Comparison of ENCODE assay signal across 21 cellular contexts in genomic region chr7:108375668-108376067, GRCh38.
A peak's percentile ranks its signal among the peaks of the same experiment; 100 is the strongest.
DNase-seq lines count a peak whose midpoint lies in the region; ATAC-seq and TF ChIP-seq lines count a peak whose summit lies in the region.
"Had no signal": no experiment of that assay in that cellular context is flagged by ENCODE, and none has a peak within 500 bp of the region (broad histone marks: within the 10 kb centered on the region; RNA-seq: fewer than 3 reads in every experiment).

No MANE protein-coding gene starts in this region.

- H3K9me3 Mint-ChIP-seq in Caco-2 (ENCODE audit: unreplicated experiment), result no peaks in the 10 kb centered on the region

- no peaks in the 10 kb centered on the region for H3K36me3 ChIP-seq in Caco-2 (ENCODE audit: control insufficient read depth, insufficient read depth, low read length)
- H3K36me3 ChIP-seq: BLaER1 treated with 17β-estradiol and CSF1 and Interleukin-3, amounts not matched to agents 10 nM and 100 nM had no signal

- H3K9me3 ChIP-seq in Caco-2, result no peaks in the 10 kb centered on the region

- no peaks in the 10 kb centered on the region for H3K36me3 Mint-ChIP-seq in Caco-2 (ENCODE audit: insufficient read depth, unreplicated experiment)
- H3K36me3 Mint-ChIP-seq: CD8-positive, alpha-beta memory T cell had no signal

- POLR2A ChIA-PET in Caco-2 (lab: Charles Lee), result no interaction called here

- no peak overlapping the region for H3K4me3 ChIP-seq in Caco-2 (ENCODE audit: low read depth, low read length)
- H3K4me3 ChIP-seq: BLaER1 treated with 17β-estradiol and CSF1 and Interleukin-3, amounts not matched to agents 10 nM and 100 nM; GM23248 had no signal

- CTCF ChIA-PET in Caco-2 (lab: Charles Lee), result no interaction called here

- no peak overlapping the region for H3K27ac Mint-ChIP-seq in Caco-2 (ENCODE audit: unreplicated experiment)
- H3K27ac Mint-ChIP-seq: CD8-positive, alpha-beta memory T cell had no signal

- H3K4me1 ChIP-seq in Caco-2, result no peaks in the 10 kb centered on the region
- H3K4me1 ChIP-seq: BLaER1 treated with 17β-estradiol and CSF1 and Interleukin-3, amounts not matched to agents 10 nM and 100 nM had no signal

- H3K4me1 Mint-ChIP-seq in Caco-2 (ENCODE audit: low read depth, unreplicated experiment), result peaks cover 14% of the 10 kb centered on the region
- H3K4me1 Mint-ChIP-seq: CD8-positive, alpha-beta memory T cell had no signal

- ATAC-seq in GM18498 (IDR thresholded peaks at IDR 0.05; ENCODE audit: unreplicated experiment) (peak; percentile 62), GM21390 (IDR thresholded peaks at IDR 0.05; ENCODE audit: unreplicated experiment) (peak; percentile 84), HG02870 (IDR thresholded peaks at IDR 0.05; ENCODE audit: unreplicated experiment) (peak; percentile 81), HG03378 (IDR thresholded peaks at IDR 0.05; ENCODE audit: unreplicated experiment) (peak; percentile 46)

- no peak for TF ChIP-seq CTCF in Caco-2 (IDR thresholded peaks at IDR 0.05; ENCODE audit: insufficient read depth in 1 of 2, low read depth in 1 of 2, low read length in 1 of 2, severe bottlenecking in 1 of 2, unreplicated experiment in 1 of 2)

- H3K27me3 ChIP-seq in Caco-2 (replicated peaks; ENCODE audit: control insufficient read depth, insufficient read depth, low read length), result no peaks in the 10 kb centered on the region
- H3K27me3 ChIP-seq: BLaER1 treated with 17β-estradiol and CSF1 and Interleukin-3, amounts not matched to agents 10 nM and 100 nM had no signal

- intact Hi-C loops in Caco-2 (cut with micrococcal nuclease; ENCODE audit: unreplicated experiment) (no loop called here), cardiac septum (cut with DNase I) (no loop called here)

- no peak for DNase-seq in NCI-H2081 (lab: John Stamatoyannopoulos, UW)
- no peak for DNase-seq in effector CD4-positive, alpha-beta T cell
- DNase-seq in Caco-2, result no peak
- DNase-seq in cardiac septum (ENCODE audit: low spot score), result no peak
- DNase-seq: CD8-positive, alpha-beta memory T cell; DND-41; GM23248; HCEC 1CT; IMR-90; Karpas-422; MM.1S; NCI-H1105; NCI-H187 treated with DMSO at 0.1 percent for 48 hours; NCI-H446; NK-92 treated with Interleukin-12 subunit alpha and Interleukin-12 subunit beta, amount 100 ng/mL, for 24 hours; SIG-M5 had no signal

- no peak overlapping the region for H3K4me3 Mint-ChIP-seq in Caco-2 (ENCODE audit: unreplicated experiment)
- H3K4me3 Mint-ChIP-seq: CD8-positive, alpha-beta memory T cell had no signal

- H3K27me3 Mint-ChIP-seq in Caco-2 (ENCODE audit: insufficient read depth, unreplicated experiment), result no peaks in the 10 kb centered on the region

- no TSS peak for BruUV-seq in Caco-2 (replicated peaks; lab: Mats Ljungman, UMichigan)
